9 cellular contexts compared by ENCODE assay signal in the genomic region with DNA sequence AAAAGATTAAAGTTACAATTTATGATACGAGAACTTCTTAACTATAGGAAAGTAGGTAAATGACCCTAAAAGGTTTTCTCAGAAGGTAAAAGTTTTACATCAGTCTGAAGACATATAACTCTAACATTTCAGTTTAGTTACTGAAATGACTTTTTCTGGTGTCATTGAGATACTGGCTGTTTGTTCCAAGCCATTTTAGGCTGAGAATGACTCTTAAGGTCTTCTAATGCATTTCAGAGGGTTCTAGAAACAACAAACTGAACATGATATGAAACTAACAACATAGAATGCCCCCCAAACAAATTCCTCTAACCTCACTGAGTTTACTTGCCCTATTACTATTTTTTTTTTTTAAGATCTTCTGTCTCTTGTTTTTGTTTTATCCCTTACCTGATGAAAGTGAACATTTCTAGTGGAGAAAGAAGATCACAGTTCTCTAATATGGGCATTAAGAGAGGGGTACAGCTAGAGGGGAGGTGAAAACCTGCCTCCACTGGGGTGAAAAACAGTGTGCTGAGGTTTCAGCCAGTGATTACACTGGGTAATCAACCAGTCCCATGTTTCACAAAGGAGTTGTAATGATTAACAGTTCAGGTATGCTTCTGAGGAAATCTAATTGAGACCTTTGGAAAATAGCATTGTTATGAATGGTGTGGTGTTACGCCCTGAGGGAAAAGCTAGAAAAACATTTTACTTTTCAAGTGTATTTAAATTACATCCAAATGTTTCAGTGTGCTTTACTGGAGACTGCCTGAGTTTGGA. TPM values are rescaled to one million over a fixed set of nuclear protein-coding genes. Genes with fewer than 3 reads are reported as not detected.
A peak's percentile ranks its signal among the peaks of the same experiment; 100 is the strongest.
DNase-seq lines count a peak whose midpoint lies in the region; ATAC-seq, FAIRE-seq and TF ChIP-seq lines count a peak whose summit lies in the region.
"Had no signal": no experiment of that assay in that cellular context is flagged by ENCODE, and none has a peak within 500 bp of the region (broad histone marks: within the 10 kb centered on the region; RNA-seq: fewer than 3 reads in every experiment).

No MANE protein-coding gene starts in this region.

- H3K36me3 Mint-ChIP-seq in stimulated activated naive CD8-positive, alpha-beta T cell treated with anti-CD3 and anti-CD28 coated beads, Interleukin-15, Interleukin-2, amounts not matched to agents 100 ng/mL and 50 ng/mL, for 24 hours (ENCODE audit: low read depth) = peaks cover 66% of the 10 kb centered on the region
- H3K36me3 Mint-ChIP-seq in activated naive CD8-positive, alpha-beta T cell = peaks cover 5% of the 10 kb centered on the region

- TF ChIP-seq CTCF in kidney (IDR thresholded peaks at IDR 0.05; ENCODE audit: borderline replicate concordance, extremely low read depth, insufficient read depth) = no peak

- no peak overlapping the region for H3K4me3 Mint-ChIP-seq in stimulated activated naive CD8-positive, alpha-beta T cell treated with anti-CD3 and anti-CD28 coated beads, Interleukin-15, Interleukin-2, amounts not matched to agents 100 ng/mL and 50 ng/mL, for 24 hours
- H3K4me3 Mint-ChIP-seq in activated naive CD8-positive, alpha-beta T cell = no peak overlapping the region

- H3K9me3 Mint-ChIP-seq in stimulated activated naive CD8-positive, alpha-beta T cell treated with anti-CD3 and anti-CD28 coated beads, Interleukin-15, Interleukin-2, amounts not matched to agents 100 ng/mL and 50 ng/mL, for 24 hours = no peaks in the 10 kb centered on the region
- H3K9me3 Mint-ChIP-seq in activated naive CD8-positive, alpha-beta T cell (ENCODE audit: low read depth) = no peaks in the 10 kb centered on the region

- H3K4me3 ChIP-seq in kidney (ENCODE audit: low read length in 2 of 2) = peak overlapping the region in 1 of 2 donors; percentile 3
- H3K4me3 ChIP-seq: ascending aorta had no signal

- H3K27me3 Mint-ChIP-seq in stimulated activated naive CD8-positive, alpha-beta T cell treated with anti-CD3 and anti-CD28 coated beads, Interleukin-15, Interleukin-2, amounts not matched to agents 100 ng/mL and 50 ng/mL, for 24 hours = no peaks in the 10 kb centered on the region
- no peaks in the 10 kb centered on the region for H3K27me3 Mint-ChIP-seq in activated naive CD8-positive, alpha-beta T cell

- H3K4me1 ChIP-seq in kidney (ENCODE audit: control insufficient read depth in 1 of 2, insufficient read depth in 1 of 2, low read depth in 1 of 2, low read length in 2 of 2) = peaks cover 2 to 27% of the 10 kb centered on the region in 2 donors

- H3K27ac ChIP-seq in kidney (ENCODE audit: low read depth in 2 of 2, low read length in 2 of 2) = peak overlapping the region; percentile 53 to 68

- peaks cover 80% of the 10 kb centered on the region for H3K4me1 Mint-ChIP-seq in stimulated activated naive CD8-positive, alpha-beta T cell treated with anti-CD3 and anti-CD28 coated beads, Interleukin-15, Interleukin-2, amounts not matched to agents 100 ng/mL and 50 ng/mL, for 24 hours (ENCODE audit: low read depth)
- H3K4me1 Mint-ChIP-seq in activated naive CD8-positive, alpha-beta T cell (ENCODE audit: low read depth) = peaks cover 47% of the 10 kb centered on the region

- H3K9ac ChIP-seq in kidney (ENCODE audit: low read length in 2 of 2) = peak overlapping the region in 1 of 2 donors; percentile 13

- H3K9me3 ChIP-seq in kidney (ENCODE audit: control insufficient read depth in 1 of 2, low read length in 2 of 2) = no peaks in the 10 kb centered on the region
- H3K9me3 ChIP-seq: ascending aorta had no signal

- no peaks in the 10 kb centered on the region for H3K36me3 ChIP-seq in kidney (ENCODE audit: control insufficient read depth in 1 of 2, insufficient read depth in 2 of 2, low read length in 2 of 2)
- H3K36me3 ChIP-seq: ascending aorta had no signal

- DNase-seq in stimulated activated naive CD8-positive, alpha-beta T cell treated with anti-CD3 and anti-CD28 coated beads, Interleukin-15, Interleukin-2, amounts not matched to agents 100 U/mL and 50 U/mL, for 24 hours = no peak
- no peak for DNase-seq in kidney
- DNase-seq in DMS 273 treated with DMSO at 0.1 percent for 48 hours (lab: John Stamatoyannopoulos, UW) = no peak
- no peak for DNase-seq in SIG-M5 treated with dmso at 0.1 percent for 504 hours (lab: John Stamatoyannopoulos, UW; ENCODE audit: unreplicated experiment)

- peak; percentile 82 for FAIRE-seq in kidney (lab: Jason Lieb, UNC)

- no peak for ATAC-seq in stimulated activated naive CD8-positive, alpha-beta T cell treated with anti-CD3 and anti-CD28 coated beads, Interleukin-15, Interleukin-2, amounts not matched to agents 100 U/mL and 50 U/mL, for 24 hours
- no peak for ATAC-seq in HG03571 (IDR thresholded peaks at IDR 0.05; ENCODE audit: unreplicated experiment)
- no peak for ATAC-seq in GM21447 (IDR thresholded peaks at IDR 0.05; ENCODE audit: unreplicated experiment)

- H3K27ac Mint-ChIP-seq in stimulated activated naive CD8-positive, alpha-beta T cell treated with anti-CD3 and anti-CD28 coated beads, Interleukin-15, Interleukin-2, amounts not matched to agents 100 ng/mL and 50 ng/mL, for 24 hours = peak overlapping the region; percentile 70
- peak overlapping the region; percentile 80 for H3K27ac Mint-ChIP-seq in activated naive CD8-positive, alpha-beta T cell

- intact Hi-C loops in kidney (cut with DNase I) = loop anchor here (5.0 kb wide), 1 partner anchor 122 kb away; no protein-coding TSS in a partner anchor

RNA-seq across cellular contexts. Expression of a gene that starts 11.2 kb away (rescaled TPM):
- 39.7 TPM for total RNA-seq in kidney
- polyA plus RNA-seq in kidney (ENCODE audit: insufficient read depth, low read depth, low replicate concordance) = 9.6 TPM
